8 cellular contexts compared by ENCODE assay signal in genomic region chr2:197889041-197889440, GRCh38.
A peak's percentile ranks its signal among the peaks of the same experiment; 100 is the strongest.
DNase-seq lines count a peak whose midpoint lies in the region; ATAC-seq, FAIRE-seq and TF ChIP-seq lines count a peak whose summit lies in the region.

No MANE protein-coding gene starts in this region.

- no peaks in the 10 kb centered on the region for H3K23me2 ChIP-seq in H1 (ENCODE audit: low read depth, low read length)

- no peak overlapping the region for H2BK5ac ChIP-seq in H1 (ENCODE audit: low read depth, low read length)

- intact Hi-C loops in psoas muscle (cut with DNase I) = no loop called here

- TF ChIP-seq EP300 in H1 (IDR thresholded peaks at IDR 0.05; ENCODE audit: borderline replicate concordance in 1 of 2, low read depth in 2 of 2, low read length in 2 of 2) = no peak

- H3K4me3 ChIP-seq in AG09309 (ENCODE audit: control insufficient read depth, low read depth, low read length) (no peak overlapping the region), H1 (ENCODE audit: extremely low read depth in 1 of 4, insufficient read depth in 2 of 4, low read depth in 3 of 4, low read length in 4 of 4) (no peak overlapping the region), psoas muscle (no peak overlapping the region)

- POLR2A ChIA-PET in H1 (lab: Charles Lee; ENCODE audit: partially characterized antibody) = no interaction called here

- no peak overlapping the region for H3K4me2 ChIP-seq in H1 (ENCODE audit: insufficient read depth in 1 of 2, low read depth in 2 of 2, low read length in 2 of 2)

- WGBS in H1 (ENCODE audit: extremely low coverage in 1 of 2, insufficient coverage in 1 of 2, insufficient read length in 1 of 2, insufficient replicate concordance in 2 of 2, low coverage in 1 of 2, low lambda C conversion rate in 2 of 2, missing lambda C conversion rate in 1 of 2), 2 experiments = 59% methylated on average over 2 of the region's 2 CpGs; no CpG with 5 or more reads in 1 of the 2 experiments
- 49 to 56% (median 52%) methylated on average over 2 of the region's 2 CpGs for WGBS in psoas muscle, 3 donors

- FAIRE-seq in H1 (lab: Jason Lieb, UNC) = peak; percentile 39

- no peak overlapping the region for H3K18ac ChIP-seq in H1 (ENCODE audit: extremely low read depth, low read length)

- H4K5ac ChIP-seq in H1 (ENCODE audit: insufficient read length, low read depth, low read length) = no peak overlapping the region

- peak; percentile 99 for ATAC-seq in GM18861 (IDR thresholded peaks at IDR 0.05; ENCODE audit: unreplicated experiment)
- peak; percentile 99 for ATAC-seq in HG02973 (IDR thresholded peaks at IDR 0.05; ENCODE audit: unreplicated experiment)
- peak in 2 of 4 donors; percentile 41 to 64 for ATAC-seq in psoas muscle

- no peaks in the 10 kb centered on the region for H3K79me2 ChIP-seq in H1 (ENCODE audit: control insufficient read depth in 1 of 2, insufficient read depth in 2 of 2, low read length in 2 of 2)

- H3K56ac ChIP-seq in H1 (replicated peaks; ENCODE audit: insufficient read length, low read depth, low read length) = no peak overlapping the region

- H3K4ac ChIP-seq in H1 (replicated peaks; ENCODE audit: insufficient read length, low read depth, low read length) = no peak overlapping the region

- TF ChIP-seq RAD21 in H1 (IDR thresholded peaks at IDR 0.05 in 1 of 2, conservative IDR thresholded peaks at IDR 0.05 in 1 of 2; ENCODE audit: low read depth in 2 of 2, low read length in 2 of 2) = no peak

- H3K23ac ChIP-seq in H1 (ENCODE audit: insufficient read length) = no peak overlapping the region

- H3K4me1 ChIP-seq in H1 (replicated peaks in 1 of 4; ENCODE audit: control insufficient read depth in 3 of 4, insufficient read depth in 4 of 4, low read length in 3 of 4) = peaks cover 0 to 3% (median 2%) of the 10 kb centered on the region in 4 experiments; a peak in 4 of 7 replicates
- peaks cover 13% of the 10 kb centered on the region for H3K4me1 ChIP-seq in psoas muscle

- no peak overlapping the region for H3K14ac ChIP-seq in H1 (ENCODE audit: insufficient read length)

- peak; percentile 17 for DNase-seq in AG09309 (ENCODE audit: low read depth)
- DNase-seq in RKO (ENCODE audit: low spot score) = peak; percentile 26
- DNase-seq in H1 (ENCODE audit: low read depth in 1 of 2, low spot score in 2 of 2) = no peak
- DNase-seq in psoas muscle = no peak
- no peak for DNase-seq in SK-N-DZ (ENCODE audit: low spot score)
- no peak for DNase-seq in DMS79 treated with DMSO at 0.1 percent for 48 hours (lab: John Stamatoyannopoulos, UW)

- H2AK5ac ChIP-seq in H1 (ENCODE audit: low read depth, low read length) = no peak overlapping the region

- H3K36me3 ChIP-seq in H1 (ENCODE audit: control insufficient read depth in 2 of 4, insufficient read depth in 4 of 4, low read length in 3 of 4) (no peaks in the 10 kb centered on the region), psoas muscle (ENCODE audit: insufficient read depth in 1 of 2, low read depth in 1 of 2) (no peaks in the 10 kb centered on the region)

- H4K8ac ChIP-seq in H1 (ENCODE audit: extremely low read depth, insufficient read depth, low read length) = no peak overlapping the region

- H2BK20ac ChIP-seq in H1 (ENCODE audit: low read length) = no peak overlapping the region

- H2BK120ac ChIP-seq in H1 (replicated peaks; ENCODE audit: low read depth, low read length) = no peak overlapping the region

- H3K27me3 ChIP-seq in H1 (replicated peaks in 1 of 4; ENCODE audit: control insufficient read depth in 3 of 4, extremely low read depth in 1 of 4, insufficient read depth in 3 of 4, low read length in 3 of 4) (no peaks in the 10 kb centered on the region), psoas muscle (ENCODE audit: insufficient read depth in 3 of 3, low read length in 2 of 3) (no peaks in the 10 kb centered on the region)

- no peaks in the 10 kb centered on the region for H4K20me1 ChIP-seq in H1 (replicated peaks in 1 of 2; ENCODE audit: control insufficient read depth in 1 of 2, insufficient read depth in 2 of 2, low read length in 2 of 2)

- CTCF ChIA-PET in H1 (lab: Charles Lee; ENCODE audit: partially characterized antibody) = interaction anchor here (2.8 kb wide), 1 partner anchor 76 kb away, joined by 10 read pairs; no protein-coding TSS in a partner anchor

- H2AFZ ChIP-seq in H1 (ENCODE audit: low read length) = peak overlapping the region; percentile 76

- TF ChIP-seq CTCF in AG09309 (IDR thresholded peaks at IDR 0.05; ENCODE audit: control insufficient read depth, insufficient read depth, low read depth, low read length, missing control alignments) (no peak), H1 (IDR thresholded peaks at IDR 0.05; ENCODE audit: control extremely low read depth in 1 of 3, insufficient read depth in 1 of 3, low read depth in 1 of 3, low read length in 3 of 3) (no peak), psoas muscle (IDR thresholded peaks at IDR 0.05) (no peak)

- H4K91ac ChIP-seq in H1 (replicated peaks; ENCODE audit: insufficient read length, low read length) = no peak overlapping the region

- no peak overlapping the region for H3K9ac ChIP-seq in H1 (replicated peaks in 1 of 4; ENCODE audit: extremely low read depth in 1 of 4, low read depth in 3 of 4, low read length in 3 of 4)

- no peaks in the 10 kb centered on the region for H3K9me3 ChIP-seq in H1 (ENCODE audit: insufficient read depth in 2 of 2, low read depth in 1 of 2, low read length in 1 of 2)
- no peaks in the 10 kb centered on the region for H3K9me3 ChIP-seq in psoas muscle

- no peak for TF ChIP-seq POLR2A in H1 (IDR thresholded peaks at IDR 0.05; ENCODE audit: control extremely low read depth in 1 of 2, low read depth in 2 of 2, low read length in 2 of 2)

- H3K79me1 ChIP-seq in H1 (ENCODE audit: low read depth, low read length) = no peaks in the 10 kb centered on the region

- no peak overlapping the region for H2BK15ac ChIP-seq in H1 (ENCODE audit: low read length)

- H2BK12ac ChIP-seq in H1 (ENCODE audit: low read depth, low read length) = no peak overlapping the region

- no peak overlapping the region for H3K27ac ChIP-seq in H1 (ENCODE audit: low read depth, low read length)
- H3K27ac ChIP-seq in psoas muscle = peak overlapping the region; percentile 8

TF ChIP-seq in H1, 55 proteins besides CTCF, POLR2A, EP300 and RAD21:
- TF ChIP-seq JUND (IDR thresholded peaks at IDR 0.05; ENCODE audit: low read length) (0 out of 2 replicates have a peak, but pooled peaks have one; percentile 17), HDAC2 (IDR thresholded peaks at IDR 0.05; ENCODE audit: borderline replicate concordance in 1 of 2, low read depth in 2 of 2, low read length in 2 of 2) (no peak), CHD1 (IDR thresholded peaks at IDR 0.05; ENCODE audit: low read depth, low read length) (no peak), TEAD4 (IDR thresholded peaks at IDR 0.05; ENCODE audit: low read depth, low read length) (peak; percentile 31; the same call in 1 of the 2 replicates), RFX5 (IDR thresholded peaks at IDR 0.05; ENCODE audit: borderline replicate concordance, low read depth, low read length) (peak; percentile 87), SP1 (IDR thresholded peaks at IDR 0.05; ENCODE audit: low read depth, low read length) (0 out of 2 replicates have a peak, but pooled peaks have one; percentile 30), CREB1 (IDR thresholded peaks at IDR 0.05) (peak; percentile 30; the same call in 1 of the 2 replicates)

Comparison
In these comparisons a context has a peak if more than half of its experiments do, and no peak if none do; other contexts are left out.
1. DNase-seq: peak in AG09309 (single experiment) and RKO (single experiment); none in H1 (0 of 2), psoas muscle (0 of 2), SK-N-DZ (single experiment) and DMS79 treated with DMSO at 0.1 percent for 48 hours (single experiment).